Comparison of ENCODE assay signal across 19 cellular contexts in genomic region chr12:29160230-29160629, GRCh38. TPM values are rescaled to one million over a fixed set of nuclear protein-coding genes. Genes with fewer than 3 reads are reported as not detected.
A peak's percentile ranks its signal among the peaks of the same experiment; 100 is the strongest.
DNase-seq lines count a peak whose midpoint lies in the region; ATAC-seq, FAIRE-seq and TF ChIP-seq lines count a peak whose summit lies in the region.
"Had no signal": no experiment of that assay in that cellular context is flagged by ENCODE, and none has a peak within 500 bp of the region (broad histone marks: within the 10 kb centered on the region; RNA-seq: fewer than 3 reads in every experiment).

No MANE protein-coding gene starts in this region.

- H3K36me3 ChIP-seq in testis (ENCODE audit: low read depth, missing control alignments) = no peaks in the 10 kb centered on the region
- H3K36me3 ChIP-seq: BE2C, tibial artery had no signal

- TF ChIP-seq POLR2A in testis (IDR thresholded peaks at IDR 0.05) = no peak

- H3K36me3 Mint-ChIP-seq in activated CD8-positive, alpha-beta T cell treated with anti-CD3 and anti-CD28 coated beads, Interleukin-2, amount 10 ng/mL, durations not matched to agents 7 days and 5 days (ENCODE audit: low read depth) = peaks cover 10% of the 10 kb centered on the region

- H3K27ac Mint-ChIP-seq in activated CD8-positive, alpha-beta T cell treated with anti-CD3 and anti-CD28 coated beads, Interleukin-2, amount 10 ng/mL, durations not matched to agents 7 days and 5 days = no peak overlapping the region
- H3K27ac Mint-ChIP-seq: activated B cell treated with CpG ODN at 0.5 μM for 24 hours had no signal

- H3K4me1 Mint-ChIP-seq in activated CD8-positive, alpha-beta T cell treated with anti-CD3 and anti-CD28 coated beads, Interleukin-2, amount 10 ng/mL, durations not matched to agents 7 days and 5 days (ENCODE audit: low read depth) = peaks cover 27% of the 10 kb centered on the region
- H3K4me1 Mint-ChIP-seq: neural crest cell had no signal

- POLR2A ChIA-PET in activated CD8-positive, alpha-beta T cell treated with anti-CD3 and anti-CD28 coated beads, Interleukin-2, amount 10 ng/mL, durations not matched to agents 7 days and 5 days (lab: Charles Lee) = no interaction called here

- 88 to 93% methylated on average over 3 of the region's 3 CpGs for WGBS in testis, 2 donors

- H3K9me3 ChIP-seq in testis = no peaks in the 10 kb centered on the region
- H3K9me3 ChIP-seq: BE2C, tibial artery had no signal

- TF ChIP-seq CTCF in testis (IDR thresholded peaks at IDR 0.05) = no peak

- peak; percentile 58 for ATAC-seq in activated CD8-positive, alpha-beta T cell treated with anti-CD3 and anti-CD28 coated beads, Interleukin-2, amount 10 ng/mL, durations not matched to agents 7 days and 5 days
- ATAC-seq in GM18520 (IDR thresholded peaks at IDR 0.05; ENCODE audit: unreplicated experiment) = no peak
- ATAC-seq: right cardiac atrium had no signal

- no peaks in the 10 kb centered on the region for H3K4me1 ChIP-seq in testis
- H3K4me1 ChIP-seq: tibial artery had no signal

- H3K27me3 Mint-ChIP-seq in activated CD8-positive, alpha-beta T cell treated with anti-CD3 and anti-CD28 coated beads, Interleukin-2, amount 10 ng/mL, durations not matched to agents 7 days and 5 days (ENCODE audit: low read depth) = no peaks in the 10 kb centered on the region

- CTCF ChIA-PET in activated CD8-positive, alpha-beta T cell treated with anti-CD3 and anti-CD28 coated beads, Interleukin-2, amount 10 ng/mL, durations not matched to agents 7 days and 5 days (lab: Charles Lee) = no interaction called here

- FAIRE-seq in HTR-8/SVneo (lab: Jason Lieb, UNC) = no peak
- FAIRE-seq: colon had no signal

- intact Hi-C loops in testis (cut with DNase I; ENCODE audit: low total_unique reads) = no loop called here

- DNase-seq in CD1c-positive myeloid dendritic cell (ENCODE audit: extremely low spot score) (peak; percentile 42), GF-D8 (lab: John Stamatoyannopoulos, UW) (peak; percentile 71), medulla oblongata (ENCODE audit: extremely low spot score) (peak; percentile 8), SKM-1 (lab: John Stamatoyannopoulos, UW; ENCODE audit: unreplicated experiment) (no peak), HTR-8/SVneo (ENCODE audit: insufficient read length, low spot score) (no peak), testis (no peak)
- DNase-seq in activated CD8-positive, alpha-beta T cell treated with anti-CD3 and anti-CD28 coated beads, Interleukin-2, amount 10 ng/mL, durations not matched to agents 7 days and 5 days = peak; percentile 23
- DNase-seq: activated B cell treated with CpG ODN at 0.5 μM for 24 hours; BE2C; GM23248; mammary epithelial cell; NCI-H1930; NCI-H69; right cardiac atrium; stimulated activated CD4-positive, alpha-beta T cell treated with anti-CD3 and anti-CD28 coated beads, Interleukin-2, amount 100 ng/mL, for 24 hours; tibial artery had no signal

- H3K27me3 ChIP-seq in testis = no peaks in the 10 kb centered on the region
- H3K27me3 ChIP-seq: BE2C, tibial artery had no signal

- H3K9me3 Mint-ChIP-seq in activated CD8-positive, alpha-beta T cell treated with anti-CD3 and anti-CD28 coated beads, Interleukin-2, amount 10 ng/mL, durations not matched to agents 7 days and 5 days (ENCODE audit: insufficient read depth) = no peaks in the 10 kb centered on the region
- H3K9me3 Mint-ChIP-seq: activated B cell treated with CpG ODN at 0.5 μM for 24 hours, neural crest cell had no signal

- no peak overlapping the region for H3K4me3 ChIP-seq in testis
- H3K4me3 ChIP-seq: GM23248, tibial artery had no signal

- H3K27ac ChIP-seq in testis = no peak overlapping the region
- H3K27ac ChIP-seq: GM23248, tibial artery had no signal

- H3K4me3 Mint-ChIP-seq in activated CD8-positive, alpha-beta T cell treated with anti-CD3 and anti-CD28 coated beads, Interleukin-2, amount 10 ng/mL, durations not matched to agents 7 days and 5 days = no peak overlapping the region
- H3K4me3 Mint-ChIP-seq: activated B cell treated with CpG ODN at 0.5 μM for 24 hours, neural crest cell had no signal

RNA-seq across cellular contexts. Expression of gene FAR2, which starts 11.2 kb away (rescaled TPM):
- 10 to 100 TPM; 16.7 to 20.8 TPM for total RNA-seq in activated CD8-positive, alpha-beta T cell treated with anti-CD3 and anti-CD28 coated beads, Interleukin-2, amount 10 ng/mL, durations not matched to agents 7 days and 5 days
- total RNA-seq in testis = 1 to 10 TPM; 5.1 to 5.8 TPM
- polyA plus RNA-seq in testis (ENCODE audit: insufficient read depth, low read depth, low replicate concordance) = 25.2 TPM
- total RNA-seq: activated B cell treated with CpG ODN at 0.5 μM for 24 hours had no signal

Comparison
In these comparisons a context has a peak if more than half of its experiments do, and no peak if none do; other contexts are left out.
1. DNase-seq: peak in CD1c-positive myeloid dendritic cell (single experiment), GF-D8 (single experiment), activated CD8-positive, alpha-beta T cell treated with anti-CD3 and anti-CD28 coated beads, Interleukin-2, amount 10 ng/mL, durations not matched to agents 7 days and 5 days (single experiment) and medulla oblongata (single experiment); none in SKM-1 (single experiment), HTR-8/SVneo (single experiment) and testis (single experiment).